ENCODE assay signal across 15 cellular contexts in genomic region chr1:167916766-167917511, GRCh38. TPM values are rescaled to one million over a fixed set of nuclear protein-coding genes. Genes with fewer than 3 reads are reported as not detected.
DNase-seq lines count a peak whose midpoint lies in the region; ATAC-seq, FAIRE-seq and TF ChIP-seq lines count a peak whose summit lies in the region.
"Had no signal": no experiment of that assay in that cellular context is flagged by ENCODE, and none has a peak within 500 bp of the region (broad histone marks: within the 10 kb centered on the region; RNA-seq: fewer than 3 reads in every experiment).

No MANE protein-coding gene starts in this region.

- TF ChIP-seq RAD21 in K562 (CRISPR knock-in tag; conservative IDR thresholded peaks at IDR 0.05 in 1 of 2, IDR thresholded peaks at IDR 0.05 in 1 of 2), result no peak

- TF ChIP-seq EP300 in K562 (IDR thresholded peaks at IDR 0.05; ENCODE audit: low read length), result no peak

- H3K4me2 ChIP-seq in K562 (ENCODE audit: insufficient read depth, low read length), result no peak overlapping the region

- WGBS in K562 (ENCODE audit: insufficient coverage, low coverage, missing lambda C conversion rate), result 95% methylated on average over 6 of the region's 6 CpGs

- no peak for ATAC-seq in K562
- ATAC-seq in left lung, result peak; percentile 41
- ATAC-seq in HG02623 (IDR thresholded peaks at IDR 0.05; ENCODE audit: unreplicated experiment), result no peak

- TF ChIP-seq CTCF in Caco-2 (IDR thresholded peaks at IDR 0.05; ENCODE audit: insufficient read depth in 1 of 2, low read depth in 1 of 2, low read length in 1 of 2, severe bottlenecking in 1 of 2, unreplicated experiment in 1 of 2) (no peak), K562 (IDR thresholded peaks at IDR 0.05 in 2 of 3, conservative IDR thresholded peaks at IDR 0.05 in 1 of 3; ENCODE audit: insufficient read depth in 2 of 3, low read depth in 1 of 3, low read length in 3 of 3) (no peak), left lung (IDR thresholded peaks at IDR 0.05) (no peak), progenitor cell of endocrine pancreas (IDR thresholded peaks at IDR 0.05; ENCODE audit: unreplicated experiment) (no peak), left ventricle myocardium inferior (IDR thresholded peaks at IDR 0.05; ENCODE audit: borderline replicate concordance) (no peak)

- peaks cover 34% of the 10 kb centered on the region for H3K79me2 ChIP-seq in K562 (ENCODE audit: control insufficient read depth, insufficient read depth, low read length)

- peaks cover 5% of the 10 kb centered on the region for H3K36me3 ChIP-seq in Caco-2 (ENCODE audit: control insufficient read depth, insufficient read depth, low read length)
- peaks cover 48% of the 10 kb centered on the region for H3K36me3 ChIP-seq in K562 (ENCODE audit: control insufficient read depth, insufficient read depth, low read length)
- peaks cover 0 to 34% of the 10 kb centered on the region in 2 donors for H3K36me3 ChIP-seq in left lung
- H3K36me3 ChIP-seq in left ventricle myocardium inferior, result peaks cover 32% of the 10 kb centered on the region

- H3K27ac ChIP-seq in K562 (ENCODE audit: extremely low read depth, low read depth, low read length) (no peak overlapping the region; the same call in 2 of the 3 replicates), left lung (no peak overlapping the region), left ventricle myocardium inferior (replicated peaks) (no peak overlapping the region)

- CTCF ChIA-PET in Caco-2 (lab: Charles Lee), result interaction anchor here (1.2 kb wide), 1 partner anchor 10 kb away, joined by 3 read pairs; no protein-coding TSS in a partner anchor
- CTCF ChIA-PET in K562 (lab: Yijun Ruan, JAX; ENCODE audit: low intra/inter-chr PET ratio), result no interaction called here

- H3K9me3 Mint-ChIP-seq in Caco-2 (ENCODE audit: unreplicated experiment) (no peaks in the 10 kb centered on the region), progenitor cell of endocrine pancreas (ENCODE audit: low read depth) (no peaks in the 10 kb centered on the region)
- H3K9me3 Mint-ChIP-seq: H9 had no signal

- intact Hi-C loops in Caco-2 (cut with micrococcal nuclease; ENCODE audit: unreplicated experiment), result loop anchor here (1.0 kb wide), 1 partner anchor 18 kb away; no protein-coding TSS in a partner anchor
- intact Hi-C loops in K562 (cut with micrococcal nuclease), result no loop called here
- intact Hi-C loops in left lung (cut with DNase I), result no loop called here
- intact Hi-C loops in left ventricle myocardium inferior (cut with micrococcal nuclease), result no loop called here

- H3K4me1 ChIP-seq in Caco-2 (peaks cover 43% of the 10 kb centered on the region), K562 (replicated peaks in 1 of 2; ENCODE audit: control insufficient read depth in 2 of 2, insufficient read depth in 2 of 2, low read length in 2 of 2) (peaks cover 4 to 13% of the 10 kb centered on the region in 2 experiments; a peak in 3 of 5 replicates), left lung (no peaks in the 10 kb centered on the region), left ventricle myocardium inferior (peaks cover 9% of the 10 kb centered on the region)

- H3K36me3 Mint-ChIP-seq in Caco-2 (ENCODE audit: insufficient read depth, unreplicated experiment), result peaks cover 54% of the 10 kb centered on the region
- peaks cover 29% of the 10 kb centered on the region for H3K36me3 Mint-ChIP-seq in progenitor cell of endocrine pancreas (ENCODE audit: insufficient read depth)

- BruUV-seq in Caco-2 (replicated peaks; lab: Mats Ljungman, UMichigan), result no TSS peak
- no TSS peak for BruUV-seq in K562 (replicated peaks; lab: Mats Ljungman, UMichigan)

- POLR2A ChIA-PET in Caco-2 (lab: Charles Lee) (interaction anchor here (0.8 to 1.2 kb wide), 2 partner anchors 10 to 19 kb away, joined by 3 to 4 read pairs; no protein-coding TSS in a partner anchor), K562 (lab: Yijun Ruan, JAX) (interaction anchor here (0.5 to 1.9 kb wide), 7 partner anchors 11 to 254 kb away, joined by 3 to 7 read pairs (median 4); no protein-coding TSS in a partner anchor)

- H3K27me3 Mint-ChIP-seq in Caco-2 (ENCODE audit: insufficient read depth, unreplicated experiment) (no peaks in the 10 kb centered on the region), progenitor cell of endocrine pancreas (no peaks in the 10 kb centered on the region)

- no peaks in the 10 kb centered on the region for H3K27me3 ChIP-seq in Caco-2 (replicated peaks; ENCODE audit: control insufficient read depth, insufficient read depth, low read length)
- no peaks in the 10 kb centered on the region for H3K27me3 ChIP-seq in K562 (ENCODE audit: control insufficient read depth in 2 of 2, insufficient read depth in 2 of 2, low read length in 2 of 2)
- no peaks in the 10 kb centered on the region for H3K27me3 ChIP-seq in left lung
- H3K27me3 ChIP-seq in left ventricle myocardium inferior (ENCODE audit: low read depth), result no peaks in the 10 kb centered on the region

- H3K9me1 ChIP-seq in K562 (ENCODE audit: control insufficient read depth, insufficient read depth, low read length), result no peaks in the 10 kb centered on the region

- DNase-seq in Caco-2 (peak in 1 of 2 experiments; percentile 33), K562 (ENCODE audit: extremely low read depth in 1 of 4, low spot score in 3 of 4) (no peak), left lung (no peak), progenitor cell of endocrine pancreas (ENCODE audit: low spot score, unreplicated experiment) (no peak), left ventricle myocardium inferior (no peak), KBM-7 (no peak)
- DNase-seq in central memory CD4-positive, alpha-beta T cell, result no peak
- DNase-seq: C1 segment of cervical spinal cord, H9, NCI-H1048, NCI-H146, NCI-H2081 treated with DMSO at 0.1 percent for 48 hours, NCI-H510A treated with DMSO at 0.1 percent for 48 hours, NCI-H82 had no signal

- H3K9me3 ChIP-seq in Caco-2 (no peaks in the 10 kb centered on the region), K562 (replicated peaks; ENCODE audit: control insufficient read depth, insufficient read depth, low read depth, low read length) (no peaks in the 10 kb centered on the region), left lung (no peaks in the 10 kb centered on the region), left ventricle myocardium inferior (replicated peaks) (no peaks in the 10 kb centered on the region)

- in situ Hi-C loops in K562 (cut with MboI), result no loop called here
- in situ Hi-C loops in KBM-7 (cut with MboI; ENCODE audit: low pct_unique_long_range_greater_than_20kb, low sequenced_read_pairs), result no loop called here

- FAIRE-seq in K562 (lab: Jason Lieb, UNC), result no peak

- TF ChIP-seq POLR2A in K562 (conservative IDR thresholded peaks at IDR 0.05), result no peak

- peak overlapping the region; percentile 49 for H3K27ac Mint-ChIP-seq in Caco-2 (ENCODE audit: unreplicated experiment)
- peak overlapping the region; percentile 17 for H3K27ac Mint-ChIP-seq in progenitor cell of endocrine pancreas
- H3K27ac Mint-ChIP-seq: H9 had no signal

- H3K4me3 ChIP-seq in Caco-2 (ENCODE audit: low read depth, low read length) (no peak overlapping the region), K562 (no peak overlapping the region), left lung (no peak overlapping the region), left ventricle myocardium inferior (no peak overlapping the region)

- H3K4me3 Mint-ChIP-seq in Caco-2 (ENCODE audit: unreplicated experiment), result peak overlapping the region; percentile 37
- H3K4me3 Mint-ChIP-seq in progenitor cell of endocrine pancreas (ENCODE audit: low read depth), result no peak overlapping the region
- H3K4me3 Mint-ChIP-seq: H9 had no signal

- no peaks in the 10 kb centered on the region for H4K20me1 ChIP-seq in K562 (replicated peaks; ENCODE audit: control insufficient read depth, insufficient read depth, low read length)

- no peak overlapping the region for H3K9ac ChIP-seq in K562 (ENCODE audit: insufficient read depth in 1 of 2, low read depth in 2 of 2, low read length in 2 of 2)

- peaks cover 20% of the 10 kb centered on the region for H3K4me1 Mint-ChIP-seq in Caco-2 (ENCODE audit: low read depth, unreplicated experiment)
- H3K4me1 Mint-ChIP-seq in progenitor cell of endocrine pancreas (ENCODE audit: low read depth), result peaks cover 18% of the 10 kb centered on the region

- no peak overlapping the region for H2AFZ ChIP-seq in K562 (ENCODE audit: low read depth, low read length)

RNA-seq across cellular contexts. Expression of gene ADCY10, which starts 3.0 kb away (rescaled TPM):
- total RNA-seq in Caco-2 (2022), result 1.3 and 1.7 TPM in 2 replicates
- 1.3 and 2.1 TPM in 2 replicates for total RNA-seq in K562 (2011; cell fraction: chromatin; rRNA removed; ENCODE audit: low replicate concordance)
- 0.39 and 0.83 TPM in 2 replicates for total RNA-seq in K562 (2011; cell fraction: nucleolus; rRNA removed)
- 1.1 and 2.1 TPM in 2 replicates for total RNA-seq in K562 (2011; cell fraction: nucleoplasm; rRNA removed)
- total RNA-seq in K562 (2014; rRNA removed), result 0.24 and 0.86 TPM in 2 replicates
- total RNA-seq in K562 (2014; rRNA removed; fragmentation: Illumina TruSeq; extraction: Trizol), result 0.29 and 0.32 TPM in 2 replicates
- total RNA-seq in K562 (2015; rRNA removed; fragmentation: Illumina TruSeq; extraction: Trizol), result 0.11 and 0.14 TPM in 2 replicates
- total RNA-seq in K562 (2021), result 0.20 and 0.22 TPM in 2 replicates
- 0.21 and 0.54 TPM in 2 replicates for polyA plus RNA-seq in K562 (2011; rRNA removed)
- polyA plus RNA-seq in K562 (2011; cell fraction: cytosol; rRNA removed), result 0.12 and 0.13 TPM in 2 replicates
- polyA plus RNA-seq in K562 (2011; cell fraction: nucleus; rRNA removed), result 0.34 and 0.38 TPM in 2 replicates
- polyA plus RNA-seq in K562 (2012), result 0.12 and 0.65 TPM in 2 replicates
- 0.25 and 0.26 TPM in 2 replicates for polyA plus RNA-seq in K562 (2014; fragmentation: Illumina TruSeq; extraction: Trizol)
- under 1 TPM; 0.21 to 0.39 TPM for polyA plus RNA-seq in K562 (2014; fragmentation: Nextera tagmentation; extraction: Ambion mirVana)
- 0.08 and 0.11 TPM in 2 replicates for polyA plus RNA-seq in K562 (2014; rRNA removed)
- 0.24 and 0.28 TPM in 2 replicates for polyA minus RNA-seq in K562 (2011; rRNA and poly(A)+ RNA removed)
- polyA minus RNA-seq in K562 (2011; cell fraction: cytosol; rRNA and poly(A)+ RNA removed), result not detected in 2 replicates
- 0.22 and 0.27 TPM in 2 replicates for polyA minus RNA-seq in K562 (2011; cell fraction: nucleus; rRNA and poly(A)+ RNA removed)
- under 1 TPM in 1 of 2 donors, not detected in 1; 0.37 TPM for total RNA-seq in left lung
- 0.55 and 0.60 TPM in 2 replicates for total RNA-seq in progenitor cell of endocrine pancreas
- 0.22 TPM for total RNA-seq in left ventricle myocardium inferior

RNA-seq across cellular contexts. Expression of gene DCAF6, which starts 19.5 kb away (rescaled TPM):
- 41.9 and 53.0 TPM in 2 replicates for total RNA-seq in Caco-2 (2022)
- total RNA-seq in K562 (2011; cell fraction: chromatin; rRNA removed; ENCODE audit: low replicate concordance), result 162 and 343 TPM in 2 replicates
- total RNA-seq in K562 (2011; cell fraction: nucleolus; rRNA removed), result 39.9 and 60.4 TPM in 2 replicates
- 128 and 216 TPM in 2 replicates for total RNA-seq in K562 (2011; cell fraction: nucleoplasm; rRNA removed)
- 46.2 and 46.3 TPM in 2 replicates for total RNA-seq in K562 (2014; rRNA removed)
- 61.9 and 73.9 TPM in 2 replicates for total RNA-seq in K562 (2014; rRNA removed; fragmentation: Illumina TruSeq; extraction: Trizol)
- total RNA-seq in K562 (2015; rRNA removed; fragmentation: Illumina TruSeq; extraction: Trizol), result 56.4 and 57.8 TPM in 2 replicates
- total RNA-seq in K562 (2021), result 40.6 and 42.8 TPM in 2 replicates
- 91.6 and 102 TPM in 2 replicates for polyA plus RNA-seq in K562 (2011; rRNA removed)
- 31.7 and 76.1 TPM in 2 replicates for polyA plus RNA-seq in K562 (2011; cell fraction: cytosol; rRNA removed)
- polyA plus RNA-seq in K562 (2011; cell fraction: nucleus; rRNA removed), result 48.5 and 76.7 TPM in 2 replicates
- polyA plus RNA-seq in K562 (2012), result 38.9 and 42.2 TPM in 2 replicates
- polyA plus RNA-seq in K562 (2014; fragmentation: Illumina TruSeq; extraction: Trizol), result 54.3 and 59.1 TPM in 2 replicates
- 10 to 100 TPM; 19.1 to 24.5 TPM for polyA plus RNA-seq in K562 (2014; fragmentation: Nextera tagmentation; extraction: Ambion mirVana)
- polyA plus RNA-seq in K562 (2014; rRNA removed), result 41.1 and 45.6 TPM in 2 replicates
- 217 and 260 TPM in 2 replicates for polyA minus RNA-seq in K562 (2011; rRNA and poly(A)+ RNA removed)
- polyA minus RNA-seq in K562 (2011; cell fraction: cytosol; rRNA and poly(A)+ RNA removed), result 41.2 and 59.6 TPM in 2 replicates
- 79.4 and 146 TPM in 2 replicates for polyA minus RNA-seq in K562 (2011; cell fraction: nucleus; rRNA and poly(A)+ RNA removed)
- total RNA-seq in left lung, result 10 to 100 TPM; 39.7 to 43.1 TPM
- total RNA-seq in progenitor cell of endocrine pancreas, result 42.7 and 45.7 TPM in 2 replicates
- 196 TPM for total RNA-seq in left ventricle myocardium inferior

RNA-seq across cellular contexts. Expression of gene MPC2, which starts 19.9 kb away (rescaled TPM):
- total RNA-seq in Caco-2 (2022) (159 and 169 TPM in 2 replicates), K562 (2014; rRNA removed) (102 and 122 TPM in 2 replicates), K562 (2014; rRNA removed; fragmentation: Illumina TruSeq; extraction: Trizol) (168 and 186 TPM in 2 replicates), K562 (2015; rRNA removed; fragmentation: Illumina TruSeq; extraction: Trizol) (134 and 144 TPM in 2 replicates), K562 (2021) (172 and 190 TPM in 2 replicates), left lung (10 to 100 TPM; 51.8 to 54.0 TPM), progenitor cell of endocrine pancreas (81.3 and 90.2 TPM in 2 replicates), left ventricle myocardium inferior (267 TPM)
- total RNA-seq in K562 (2011; cell fraction: chromatin; rRNA removed; ENCODE audit: low replicate concordance), result 10.2 and 19.5 TPM in 2 replicates
- total RNA-seq in K562 (2011; cell fraction: nucleolus; rRNA removed), result 17.8 and 19.7 TPM in 2 replicates
- total RNA-seq in K562 (2011; cell fraction: nucleoplasm; rRNA removed), result 19.3 and 32.5 TPM in 2 replicates
- polyA plus RNA-seq in K562 (2011; rRNA removed) (157 and 179 TPM in 2 replicates), K562 (2014; fragmentation: Illumina TruSeq; extraction: Trizol) (131 and 138 TPM in 2 replicates), K562 (2014; fragmentation: Nextera tagmentation; extraction: Ambion mirVana) (100 to 1,000 TPM in 1 of 2 experiments, 10 to 100 TPM in 1; 70.7 to 154 TPM), K562 (2014; rRNA removed) (106 and 126 TPM in 2 replicates)
- polyA plus RNA-seq in K562 (2011; cell fraction: cytosol; rRNA removed), result 51.8 and 85.0 TPM in 2 replicates
- 19.6 and 37.3 TPM in 2 replicates for polyA plus RNA-seq in K562 (2011; cell fraction: nucleus; rRNA removed)
- 107 and 192 TPM in 2 replicates for polyA plus RNA-seq in K562 (2012)
- polyA minus RNA-seq in K562 (2011; rRNA and poly(A)+ RNA removed), result 46.7 and 50.5 TPM in 2 replicates
- polyA minus RNA-seq in K562 (2011; cell fraction: cytosol; rRNA and poly(A)+ RNA removed), result 27.2 and 32.7 TPM in 2 replicates
- 11.2 and 14.2 TPM in 2 replicates for polyA minus RNA-seq in K562 (2011; cell fraction: nucleus; rRNA and poly(A)+ RNA removed)
